31 cellular contexts compared by ENCODE assay signal in the genomic region with DNA sequence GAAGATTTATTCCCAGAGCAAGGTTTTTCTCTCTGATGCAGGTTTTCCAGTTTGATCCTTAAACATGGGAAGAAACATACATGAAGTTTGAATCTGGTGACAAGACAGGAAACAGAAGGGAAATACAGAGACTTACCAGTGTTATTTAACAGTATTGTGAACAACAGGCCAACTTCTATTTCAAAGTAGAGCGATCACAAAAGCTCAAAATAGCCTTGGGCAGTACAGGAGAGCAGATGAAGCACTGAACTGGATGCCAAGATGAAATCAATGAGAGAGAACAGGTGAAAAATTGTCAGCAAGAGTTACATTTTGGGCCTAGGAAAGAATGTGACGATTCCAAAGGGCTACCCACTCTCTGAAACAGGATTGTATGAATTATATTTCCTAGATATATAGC.
"Had no signal": no experiment of that assay in that cellular context is flagged by ENCODE, and none has a peak within 500 bp of the region (broad histone marks: within the 10 kb centered on the region; RNA-seq: fewer than 3 reads in every experiment).

No MANE protein-coding gene starts in this region.

- ATAC-seq: activated CD4-positive, alpha-beta T cell treated with anti-CD3 and anti-CD28 coated beads for 36 hours; activated CD8-positive, alpha-beta memory T cell treated with anti-CD3 and anti-CD28 coated beads, Interleukin-2, amount 10 ng/mL, durations not matched to agents 7 days and 5 days; activated CD8-positive, alpha-beta T cell treated with anti-CD3 and anti-CD28 coated beads, Interleukin-2, amount 10 ng/mL, durations not matched to agents 7 days and 5 days; activated naive CD8-positive, alpha-beta T cell treated with anti-CD3 and anti-CD28 coated beads, Interleukin-2, amount 50 U/mL, for 24 hours; body of pancreas; esophagus mucosa; foreskin keratinocyte; gastrocnemius medialis had no signal

- H3K4me1 ChIP-seq: adrenal gland, gastrocnemius medialis had no signal

- H3K4me1 Mint-ChIP-seq: activated CD4-positive, alpha-beta T cell treated with anti-CD3 and anti-CD28 coated beads for 36 hours; activated CD4-positive, alpha-beta T cell treated with anti-CD3 and anti-CD28 coated beads, Interleukin-2, amount 10 ng/mL, durations not matched to agents 24 days and 14 days; activated CD8-positive, alpha-beta memory T cell treated with anti-CD3 and anti-CD28 coated beads, Interleukin-2, amount 10 ng/mL, durations not matched to agents 7 days and 5 days; activated naive CD4-positive, alpha-beta T cell treated with anti-CD3 and anti-CD28 coated beads, Interleukin-2, amount 50 U/mL, for 24 hours; activated naive CD8-positive, alpha-beta T cell treated with anti-CD3 and anti-CD28 coated beads for 36 hours; activated naive CD8-positive, alpha-beta T cell treated with anti-CD3 and anti-CD28 coated beads, Interleukin-2, amount 50 U/mL, for 24 hours; central memory CD8-positive, alpha-beta T cell had no signal

- H3K27me3 ChIP-seq: adrenal gland, body of pancreas, dorsolateral prefrontal cortex, foreskin keratinocyte, gastrocnemius medialis had no signal

- H3K4me3 ChIP-seq: adrenal gland, body of pancreas, coronary artery, dorsolateral prefrontal cortex, gastrocnemius medialis had no signal

- H3K27me3 Mint-ChIP-seq: dendritic cell treated with granulocyte-macrophage colony-stimulating factor and Interleukin-4, amounts not matched to agents 40 ng/mL and 50 ng/mL, for 4 days had no signal

- H3K27ac ChIP-seq: adrenal gland, body of pancreas, coronary artery, dorsolateral prefrontal cortex, foreskin keratinocyte, gastrocnemius medialis had no signal

- DNase-seq: activated CD4-positive, alpha-beta memory T cell treated with anti-CD3 and anti-CD28 coated beads for 36 hours; activated CD4-positive, alpha-beta T cell treated with anti-CD3 and anti-CD28 coated beads for 36 hours; activated CD4-positive, alpha-beta T cell treated with anti-CD3 and anti-CD28 coated beads, Interleukin-2, amount 10 ng/mL, durations not matched to agents 24 days and 14 days; activated CD4-positive, CD25-positive, alpha-beta regulatory T cell; activated CD4-positive, CD25-positive, alpha-beta regulatory T cell treated with anti-CD3 and anti-CD28 coated beads, Interleukin-2, amount 50 U/mL, for 72 hours; activated CD8-positive, alpha-beta memory T cell treated with anti-CD3 and anti-CD28 coated beads, Interleukin-2, amount 10 ng/mL, durations not matched to agents 7 days and 5 days; activated CD8-positive, alpha-beta memory T cell treated with anti-CD3 and anti-CD28 coated beads, Interleukin-2, amount 50 U/mL, for 4 hours; activated CD8-positive, alpha-beta T cell treated with anti-CD3 and anti-CD28 coated beads, Interleukin-2, amount 10 ng/mL, durations not matched to agents 7 days and 5 days; activated effector memory CD4-positive, alpha-beta T cell treated with anti-CD3 and anti-CD28 coated beads, Interleukin-2, amount 50 U/mL, for 16 hours; activated naive CD4-positive, alpha-beta T cell treated with anti-CD3 and anti-CD28 coated beads for 36 hours; activated naive CD8-positive, alpha-beta T cell treated with anti-CD3 and anti-CD28 coated beads for 36 hours; activated naive CD8-positive, alpha-beta T cell treated with anti-CD3 and anti-CD28 coated beads, Interleukin-2, amount 50 U/mL, for 24 hours; activated T-cell treated with anti-CD3 and anti-CD28 coated beads, Interleukin-2, amount 50 U/mL, for 1 hour; activated T-cell treated with anti-CD3 and anti-CD28 coated beads, Interleukin-2, amount 50 U/mL, for 48 hours; adrenal gland; amygdala; aorta; body of pancreas; dorsolateral prefrontal cortex; effector memory CD4-positive, alpha-beta T cell; endodermal cell; foreskin keratinocyte; gastrocnemius medialis; T-helper 2 cell had no signal

- H3K9me3 Mint-ChIP-seq: activated CD4-positive, alpha-beta memory T cell treated with anti-CD3 and anti-CD28 coated beads for 36 hours; activated CD4-positive, alpha-beta T cell treated with anti-CD3 and anti-CD28 coated beads, Interleukin-2, amount 10 ng/mL, durations not matched to agents 24 days and 14 days; activated naive CD4-positive, alpha-beta T cell treated with anti-CD3 and anti-CD28 coated beads for 36 hours; activated naive CD4-positive, alpha-beta T cell treated with anti-CD3 and anti-CD28 coated beads, Interleukin-2, amount 50 U/mL, for 24 hours; activated naive CD8-positive, alpha-beta T cell treated with anti-CD3 and anti-CD28 coated beads for 36 hours; activated naive CD8-positive, alpha-beta T cell treated with anti-CD3 and anti-CD28 coated beads, Interleukin-2, amount 50 U/mL, for 24 hours; activated T-helper 1 cell treated with anti-CD3 and anti-CD28 coated beads, Interleukin-12 subunit alpha, Interleukin-12 subunit beta, Interleukin-2, Interleukin-4 antibody, amounts not matched to agents 30 ng/mL and 10 ng/mL and 1 ng/mL, durations not matched to agents 14 hours and 24 hours and 36 hours; activated T-helper 2 cell treated with anti-CD3 and anti-CD28 coated beads, Interferon-gamma antibody, Interleukin-2, Interleukin-4, amounts not matched to agents 10 μg/mL and 5 μg/mL and 100 μg/mL, durations not matched to agents 14 hours and 24 hours and 36 hours; central memory CD8-positive, alpha-beta T cell; dendritic cell treated with granulocyte-macrophage colony-stimulating factor and Interleukin-4, amounts not matched to agents 40 ng/mL and 50 ng/mL, for 4 days; endodermal cell had no signal

- H3K27ac Mint-ChIP-seq: activated CD4-positive, alpha-beta memory T cell treated with anti-CD3 and anti-CD28 coated beads for 36 hours; activated CD4-positive, alpha-beta T cell treated with anti-CD3 and anti-CD28 coated beads for 36 hours; activated CD4-positive, alpha-beta T cell treated with anti-CD3 and anti-CD28 coated beads, Interleukin-2, amount 10 ng/mL, durations not matched to agents 24 days and 14 days; activated CD8-positive, alpha-beta memory T cell treated with anti-CD3 and anti-CD28 coated beads, Interleukin-2, amount 10 ng/mL, durations not matched to agents 7 days and 5 days; activated CD8-positive, alpha-beta T cell treated with anti-CD3 and anti-CD28 coated beads, Interleukin-2, amount 10 ng/mL, durations not matched to agents 7 days and 5 days; activated naive CD4-positive, alpha-beta T cell treated with anti-CD3 and anti-CD28 coated beads for 36 hours; activated naive CD4-positive, alpha-beta T cell treated with anti-CD3 and anti-CD28 coated beads, Interleukin-2, amount 50 U/mL, for 24 hours; activated naive CD8-positive, alpha-beta T cell treated with anti-CD3 and anti-CD28 coated beads for 36 hours; activated naive CD8-positive, alpha-beta T cell treated with anti-CD3 and anti-CD28 coated beads, Interleukin-2, amount 50 U/mL, for 24 hours; activated T-helper 1 cell treated with anti-CD3 and anti-CD28 coated beads, Interleukin-12 subunit alpha, Interleukin-12 subunit beta, Interleukin-2, Interleukin-4 antibody, amounts not matched to agents 30 ng/mL and 10 ng/mL and 1 ng/mL, durations not matched to agents 14 hours and 24 hours and 36 hours; activated T-helper 2 cell treated with anti-CD3 and anti-CD28 coated beads, Interferon-gamma antibody, Interleukin-2, Interleukin-4, amounts not matched to agents 10 μg/mL and 5 μg/mL and 100 μg/mL, durations not matched to agents 14 hours and 24 hours and 36 hours; dendritic cell treated with granulocyte-macrophage colony-stimulating factor and Interleukin-4, amounts not matched to agents 40 ng/mL and 50 ng/mL, for 4 days; endodermal cell had no signal

- H3K4me3 Mint-ChIP-seq: activated CD4-positive, alpha-beta memory T cell treated with anti-CD3 and anti-CD28 coated beads for 36 hours; activated CD4-positive, alpha-beta T cell treated with anti-CD3 and anti-CD28 coated beads for 36 hours; activated CD4-positive, alpha-beta T cell treated with anti-CD3 and anti-CD28 coated beads, Interleukin-2, amount 10 ng/mL, durations not matched to agents 24 days and 14 days; activated CD8-positive, alpha-beta memory T cell treated with anti-CD3 and anti-CD28 coated beads, Interleukin-2, amount 10 ng/mL, durations not matched to agents 7 days and 5 days; activated CD8-positive, alpha-beta T cell treated with anti-CD3 and anti-CD28 coated beads, Interleukin-2, amount 10 ng/mL, durations not matched to agents 7 days and 5 days; activated naive CD4-positive, alpha-beta T cell treated with anti-CD3 and anti-CD28 coated beads for 36 hours; activated naive CD4-positive, alpha-beta T cell treated with anti-CD3 and anti-CD28 coated beads, Interleukin-2, amount 50 U/mL, for 24 hours; activated naive CD8-positive, alpha-beta T cell treated with anti-CD3 and anti-CD28 coated beads for 36 hours; activated naive CD8-positive, alpha-beta T cell treated with anti-CD3 and anti-CD28 coated beads, Interleukin-2, amount 50 U/mL, for 24 hours; activated T-helper 1 cell treated with anti-CD3 and anti-CD28 coated beads, Interleukin-12 subunit alpha, Interleukin-12 subunit beta, Interleukin-2, Interleukin-4 antibody, amounts not matched to agents 30 ng/mL and 10 ng/mL and 1 ng/mL, durations not matched to agents 14 hours and 24 hours and 36 hours; central memory CD8-positive, alpha-beta T cell; dendritic cell treated with granulocyte-macrophage colony-stimulating factor and Interleukin-4, amounts not matched to agents 40 ng/mL and 50 ng/mL, for 4 days; endodermal cell had no signal

- H3K36me3 ChIP-seq: adrenal gland, gastrocnemius medialis had no signal

- H3K9me3 ChIP-seq: adrenal gland, body of pancreas, gastrocnemius medialis had no signal

- H3K36me3 Mint-ChIP-seq: activated CD4-positive, alpha-beta memory T cell treated with anti-CD3 and anti-CD28 coated beads for 36 hours; activated CD8-positive, alpha-beta memory T cell treated with anti-CD3 and anti-CD28 coated beads, Interleukin-2, amount 10 ng/mL, durations not matched to agents 7 days and 5 days; activated naive CD4-positive, alpha-beta T cell treated with anti-CD3 and anti-CD28 coated beads, Interleukin-2, amount 50 U/mL, for 24 hours; activated naive CD8-positive, alpha-beta T cell treated with anti-CD3 and anti-CD28 coated beads for 36 hours had no signal
